Comparison of ENCODE assay signal across 24 cellular contexts in the genomic region with DNA sequence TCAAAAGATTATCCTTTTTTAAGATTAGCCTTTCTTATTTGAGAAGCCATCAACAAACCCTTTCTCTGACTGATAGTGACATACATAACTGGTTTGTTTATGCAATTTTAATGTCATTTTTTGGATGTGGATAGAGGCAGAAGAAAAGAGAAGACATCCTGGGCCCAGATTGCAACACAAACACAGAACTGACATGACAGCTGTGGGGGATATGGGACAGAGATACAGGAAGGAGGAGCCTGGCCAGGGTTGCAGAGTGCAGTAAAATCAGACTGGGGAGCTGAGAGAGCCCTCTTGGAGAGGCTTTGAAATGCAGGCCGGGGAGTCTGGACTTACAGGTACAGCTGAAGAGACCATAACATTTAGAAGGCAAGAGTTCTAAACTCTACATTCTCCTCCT.
DNase-seq lines count a peak whose midpoint lies in the region; ATAC-seq and TF ChIP-seq lines count a peak whose summit lies in the region.
"Had no signal": no experiment of that assay in that cellular context is flagged by ENCODE, and none has a peak within 500 bp of the region (broad histone marks: within the 10 kb centered on the region; RNA-seq: fewer than 3 reads in every experiment).

No MANE protein-coding gene starts in this region.

- H3K9me3 Mint-ChIP-seq in glutamatergic neuron (ENCODE audit: unreplicated experiment): no peaks in the 10 kb centered on the region
- H3K9me3 Mint-ChIP-seq: activated T-helper 2 cell treated with anti-CD3 and anti-CD28 coated beads, Interferon-gamma antibody, Interleukin-2, Interleukin-4, amounts not matched to agents 10 μg/mL and 5 μg/mL and 100 μg/mL, durations not matched to agents 14 hours and 24 hours and 36 hours; GM23338; IgD-negative memory B cell had no signal

- peak; percentile 49 for ATAC-seq in Right ventricle myocardium superior (ENCODE audit: poor library complexity)
- ATAC-seq: A549, GM23338 had no signal

- no peak for TF ChIP-seq EP300 in transverse colon (IDR thresholded peaks at IDR 0.05; ENCODE audit: low read depth)

- H3K27ac ChIP-seq in left ventricle myocardium inferior (replicated peaks) (no peak overlapping the region), transverse colon (no peak overlapping the region)
- H3K27ac ChIP-seq: A549; adrenal gland; BLaER1 treated with 17β-estradiol and CSF1 and Interleukin-3, amounts not matched to agents 10 nM and 100 nM; breast epithelium had no signal

- intact Hi-C loops in Right ventricle myocardium superior (cut with DNase I) (no loop called here), left ventricle myocardium inferior (cut with micrococcal nuclease) (no loop called here), transverse colon (cut with DNase I; ENCODE audit: low total_unique reads) (no loop called here)

- peaks cover 4% of the 10 kb centered on the region for H3K36me3 Mint-ChIP-seq in glutamatergic neuron (ENCODE audit: unreplicated experiment)

- H3K4me3 ChIP-seq in left ventricle myocardium inferior (no peak overlapping the region), transverse colon (no peak overlapping the region)
- H3K4me3 ChIP-seq: A549; adrenal gland; BLaER1 treated with 17β-estradiol and CSF1 and Interleukin-3, amounts not matched to agents 10 nM and 100 nM; breast epithelium; GM23338; lung had no signal

- H3K4me1 ChIP-seq in left ventricle myocardium inferior: no peaks in the 10 kb centered on the region
- no peaks in the 10 kb centered on the region for H3K4me1 ChIP-seq in transverse colon
- H3K4me1 ChIP-seq: A549, breast epithelium had no signal

- H3K9me3 ChIP-seq in left ventricle myocardium inferior (replicated peaks) (no peaks in the 10 kb centered on the region), transverse colon (no peaks in the 10 kb centered on the region)
- H3K9me3 ChIP-seq: A549; adrenal gland; BLaER1 treated with 17β-estradiol and CSF1 and Interleukin-3, amounts not matched to agents 10 nM and 100 nM; breast epithelium had no signal

- H3K36me3 ChIP-seq in left ventricle myocardium inferior (peaks cover 79% of the 10 kb centered on the region), transverse colon (peaks cover 0 to 19% (median 8%) of the 10 kb centered on the region in 4 donors)
- H3K36me3 ChIP-seq: breast epithelium had no signal

- TF ChIP-seq CTCF in left ventricle myocardium inferior (IDR thresholded peaks at IDR 0.05; ENCODE audit: borderline replicate concordance): no peak
- no peak for TF ChIP-seq CTCF in glutamatergic neuron (IDR thresholded peaks at IDR 0.05; ENCODE audit: partially characterized antibody, unreplicated experiment)
- TF ChIP-seq CTCF in transverse colon (IDR thresholded peaks at IDR 0.05): no peak

- no peak overlapping the region for H3K4me3 Mint-ChIP-seq in glutamatergic neuron (ENCODE audit: unreplicated experiment)
- H3K4me3 Mint-ChIP-seq: GM23338, IgD-negative memory B cell had no signal

- H3K4me1 Mint-ChIP-seq in glutamatergic neuron (ENCODE audit: low read depth, unreplicated experiment): peaks cover 3% of the 10 kb centered on the region
- H3K4me1 Mint-ChIP-seq: GM23338 had no signal

- WGBS in transverse colon (ENCODE audit: low coverage in 1 of 2), 2 donors: 82 to 83% methylated on average over 1 of the region's 1 CpG

- no peaks in the 10 kb centered on the region for H3K27me3 Mint-ChIP-seq in glutamatergic neuron (ENCODE audit: unreplicated experiment)
- H3K27me3 Mint-ChIP-seq: IgD-negative memory B cell had no signal

- H3K27me3 ChIP-seq in left ventricle myocardium inferior (ENCODE audit: low read depth) (no peaks in the 10 kb centered on the region), transverse colon (no peaks in the 10 kb centered on the region)
- H3K27me3 ChIP-seq: adrenal gland; BLaER1 treated with 17β-estradiol and CSF1 and Interleukin-3, amounts not matched to agents 10 nM and 100 nM; breast epithelium had no signal

- DNase-seq in Right ventricle myocardium superior (no peak), left ventricle myocardium inferior (no peak), NOMO-1 treated with dmso at 0.1 percent for 144 hours (lab: John Stamatoyannopoulos, UW; ENCODE audit: unreplicated experiment) (peak; percentile 72), glutamatergic neuron (no peak), transverse colon (peak; percentile 12), inferior parietal cortex (ENCODE audit: extremely low spot score) (no peak), KBM-7 (no peak), NCI-H2196 treated with DMSO at 0.1 percent for 48 hours (lab: John Stamatoyannopoulos, UW; ENCODE audit: unreplicated experiment) (no peak)
- DNase-seq: activated CD4-positive, alpha-beta T cell treated with anti-CD3 and anti-CD28 coated beads for 48 hours; dermis blood vessel endothelial cell; GDM1; MM.1S; NCI-H2029; nucleus accumbens; stimulated activated CD8-positive, alpha-beta memory T cell treated with anti-CD3 and anti-CD28 coated beads, Interleukin-4, amount 100 ng/mL, for 48 hours; substantia nigra had no signal

- in situ Hi-C loops in transverse colon (cut with MboI; ENCODE audit: low pct_ligation_motif_present in 1 of 4, low pct_unique_long_range_greater_than_20kb in 1 of 4, low sequenced_read_pairs in 3 of 4) (loop anchor here in 1 of 4 donors (25.0 kb wide), 1 partner anchor 228 kb away; no protein-coding TSS in a partner anchor), KBM-7 (cut with MboI; ENCODE audit: low pct_unique_long_range_greater_than_20kb, low sequenced_read_pairs) (no loop called here)

- TF ChIP-seq POLR2A in transverse colon (IDR thresholded peaks at IDR 0.05): no peak

- H3K27ac Mint-ChIP-seq in glutamatergic neuron (ENCODE audit: unreplicated experiment): peak overlapping the region; percentile 22
- H3K27ac Mint-ChIP-seq: activated T-helper 2 cell treated with anti-CD3 and anti-CD28 coated beads, Interferon-gamma antibody, Interleukin-2, Interleukin-4, amounts not matched to agents 10 μg/mL and 5 μg/mL and 100 μg/mL, durations not matched to agents 14 hours and 24 hours and 36 hours; GM23338; IgD-negative memory B cell had no signal

Comparison
In these comparisons a context has a peak if more than half of its experiments do, and no peak if none do; other contexts are left out.
1. DNase-seq: peak in NOMO-1 treated with dmso at 0.1 percent for 144 hours (single experiment) and transverse colon (single experiment); none in Right ventricle myocardium superior (single experiment), left ventricle myocardium inferior (single experiment), glutamatergic neuron (single experiment), inferior parietal cortex (single experiment), KBM-7 (single experiment) and NCI-H2196 treated with DMSO at 0.1 percent for 48 hours (single experiment).